ENCODE assay signal across 26 cellular contexts in the genomic region with DNA sequence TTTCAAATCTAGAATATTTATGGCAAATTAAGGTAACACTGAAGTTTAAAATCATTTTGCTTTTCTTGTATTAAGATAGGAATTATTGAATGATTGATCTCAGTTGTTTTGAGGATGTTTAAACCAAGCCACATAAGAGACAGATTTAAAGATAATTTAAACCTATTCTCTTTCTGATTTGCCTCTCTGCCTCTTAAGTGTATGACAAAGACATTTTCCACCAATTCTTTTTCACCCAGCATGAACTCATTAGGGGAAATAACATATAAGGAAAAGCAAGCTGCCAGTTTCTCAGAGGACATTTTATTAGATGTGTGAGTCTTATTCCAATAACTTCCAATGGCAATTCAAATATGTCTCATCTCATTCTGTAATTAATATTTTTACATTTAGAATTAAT.
"Had no signal": no experiment of that assay in that cellular context is flagged by ENCODE, and none has a peak within 500 bp of the region (broad histone marks: within the 10 kb centered on the region; RNA-seq: fewer than 3 reads in every experiment).

No MANE protein-coding gene starts in this region.

- H3K27ac ChIP-seq: coronary artery, esophagus muscularis mucosa, foreskin keratinocyte, gastroesophageal sphincter, heart right ventricle, lower lobe of right lung, neutrophil, pancreas, right lobe of liver, testis, tibial artery had no signal

- DNase-seq: dermis blood vessel endothelial cell; effector memory CD4-positive, alpha-beta T cell; foreskin keratinocyte; heart right ventricle; hippocampal formation; left ventricle myocardium superior; lower lobe of right lung; pancreas; retina; right lobe of liver; small intestine; stimulated activated CD4-positive, alpha-beta T cell treated with anti-CD3 and anti-CD28 coated beads, Interleukin-12 subunit alpha, Interleukin-12 subunit beta, amount 100 ng/mL, for 4 hours; stimulated activated CD4-positive, alpha-beta T cell treated with anti-CD3 and anti-CD28 coated beads, Interleukin-1b, Interleukin-23, amount 100 ng/mL, for 48 hours; stimulated activated CD4-positive, alpha-beta T cell treated with anti-CD3 and anti-CD28 coated beads, Interleukin-4, amount 100 ng/mL, for 1 hour; stimulated activated CD8-positive, alpha-beta memory T cell treated with anti-CD3 and anti-CD28 coated beads, Interleukin-4, amount 100 ng/mL, for 48 hours; stimulated activated naive CD4-positive, alpha-beta T cell treated with Interleukin-2 at 50 U/mL for 16 hours; substantia nigra; testis; tibial artery had no signal

- H3K4me3 Mint-ChIP-seq: natural killer cell treated with Interleukin-12 subunit alpha and Interleukin-12 subunit beta and Interleukin-15 and Interleukin-18, amount 100 ng/mL, for 72 hours; neural crest cell; type B pancreatic cell had no signal

- H3K27ac Mint-ChIP-seq: natural killer cell treated with Interleukin-12 subunit alpha and Interleukin-12 subunit beta and Interleukin-15 and Interleukin-18, amount 100 ng/mL, for 72 hours; type B pancreatic cell had no signal

- H3K4me3 ChIP-seq: coronary artery, esophagus muscularis mucosa, gastroesophageal sphincter, heart right ventricle, lower lobe of right lung, pancreas, right lobe of liver, testis, tibial artery had no signal

- H3K9me3 ChIP-seq: esophagus muscularis mucosa, gastroesophageal sphincter, heart right ventricle, lower lobe of right lung, neutrophil, pancreas, right lobe of liver, testis, tibial artery had no signal

- H3K36me3 Mint-ChIP-seq: type B pancreatic cell had no signal

- H3K27me3 Mint-ChIP-seq: type B pancreatic cell had no signal

- H3K36me3 ChIP-seq: esophagus muscularis mucosa, gastroesophageal sphincter, heart right ventricle, lower lobe of right lung, neutrophil, pancreas, right lobe of liver, tibial artery had no signal

- H3K27me3 ChIP-seq: esophagus muscularis mucosa, foreskin keratinocyte, gastroesophageal sphincter, heart right ventricle, neutrophil, pancreas, right lobe of liver, testis, tibial artery had no signal

- H3K4me1 ChIP-seq: esophagus muscularis mucosa, foreskin keratinocyte, gastroesophageal sphincter, heart right ventricle, lower lobe of right lung, right lobe of liver, testis, tibial artery had no signal

- ATAC-seq: foreskin keratinocyte; gastroesophageal sphincter; heart right ventricle; left ventricle myocardium superior; lower lobe of right lung; natural killer cell treated with Interleukin-12 subunit alpha and Interleukin-12 subunit beta and Interleukin-15 and Interleukin-18, amount 100 ng/mL, for 72 hours; pancreas; right lobe of liver had no signal
